Comparison of ENCODE assay signal across 7 cellular contexts in genomic region chr16:55204923-55205322, GRCh38.
"Had no signal": no experiment of that assay in that cellular context is flagged by ENCODE, and none has a peak within 500 bp of the region (broad histone marks: within the 10 kb centered on the region; RNA-seq: fewer than 3 reads in every experiment).

No MANE protein-coding gene starts in this region.

- DNase-seq: HFFc6, IMR-90, KG1 had no signal

- H3K27ac Mint-ChIP-seq: GM23338, HFFc6 had no signal

- H3K9me3 Mint-ChIP-seq: GM23338 had no signal

- ATAC-seq: GM23338, HCT116, K562 had no signal

- H3K4me3 Mint-ChIP-seq: GM23338, HFFc6 had no signal

- H3K36me3 ChIP-seq: HAP-1 had no signal

- H3K4me1 ChIP-seq: HAP-1 had no signal

- H3K9me3 ChIP-seq: HAP-1 had no signal

- H3K4me3 ChIP-seq: GM23338, HAP-1, K562 had no signal

- H2AFZ ChIP-seq: GM23338 had no signal

- H3K4me2 ChIP-seq: GM23338 had no signal
